8 cellular contexts compared by ENCODE assay signal in genomic region chrX:79366888-79367749, GRCh38. TPM values are rescaled to one million over a fixed set of nuclear protein-coding genes. Genes with fewer than 3 reads are reported as not detected.
DNase-seq lines count a peak whose midpoint lies in the region; ATAC-seq and TF ChIP-seq lines count a peak whose summit lies in the region.

ITM2A (minus strand) TSS chrX:79367334; CDS start chrX:79367215, 119 bp downstream.

- H3K9me3 ChIP-seq in breast epithelium (no peaks in the 10 kb centered on the region), esophagus muscularis mucosa (no peaks in the 10 kb centered on the region), parathyroid adenoma (ENCODE audit: control insufficient read depth, low read length) (no peaks in the 10 kb centered on the region), thymus (ENCODE audit: control insufficient read depth) (no peaks in the 10 kb centered on the region)

- no peaks in the 10 kb centered on the region for H3K4me1 ChIP-seq in breast epithelium
- peaks cover 0 to 10% (median 0%) of the 10 kb centered on the region in 4 donors for H3K4me1 ChIP-seq in esophagus muscularis mucosa
- no peaks in the 10 kb centered on the region for H3K4me1 ChIP-seq in parathyroid adenoma
- no peaks in the 10 kb centered on the region for H3K4me1 ChIP-seq in thymus (ENCODE audit: control insufficient read depth, insufficient read depth, low read length)

- H3K36me3 ChIP-seq in breast epithelium: no peaks in the 10 kb centered on the region
- H3K36me3 ChIP-seq in esophagus muscularis mucosa: no peaks in the 10 kb centered on the region
- H3K36me3 ChIP-seq in parathyroid adenoma (ENCODE audit: control insufficient read depth, insufficient read depth, low read length): no peaks in the 10 kb centered on the region
- no peaks in the 10 kb centered on the region for H3K36me3 ChIP-seq in thymus (ENCODE audit: control insufficient read depth, insufficient read depth)

- CTCF ChIA-PET in MCF 10A (lab: Yijun Ruan, JAX): interaction anchor here (0.7 kb wide), 1 partner anchor 45 kb away, joined by 3 read pairs; no protein-coding TSS in a partner anchor

- H3K4me3 ChIP-seq in breast epithelium (peak within 1 kb of the TSS; percentile 48 to 60 (median 58)), esophagus muscularis mucosa (peak within 1 kb of the TSS; percentile 51 to 55 (median 54)), parathyroid adenoma (ENCODE audit: low read depth, low read length) (peak within 1 kb of the TSS; percentile 37), thymus (ENCODE audit: low read length) (peak within 1 kb of the TSS; percentile 76)

- DNase-seq in breast epithelium (ENCODE audit: low spot score in 2 of 2) (peak; percentile 27 to 49), MCF 10A (ENCODE audit: unreplicated experiment) (no peak), esophagus muscularis mucosa (ENCODE audit: extremely low spot score) (no peak), NOMO-1 (lab: John Stamatoyannopoulos, UW; ENCODE audit: unreplicated experiment in 2 of 2) (no peak)
- DNase-seq in activated CD8-positive, alpha-beta memory T cell treated with anti-CD3 and anti-CD28 coated beads, Interleukin-2, amount 50 U/mL, for 4 hours: peak; percentile 69

- H3K27ac ChIP-seq in breast epithelium (peak within 1 kb of the TSS; percentile 62 to 87), esophagus muscularis mucosa (replicated peaks in 1 of 4) (peak within 1 kb of the TSS; percentile 54 to 68 (median 59)), parathyroid adenoma (peak within 1 kb of the TSS; percentile 66), thymus (ENCODE audit: low read depth) (peak within 1 kb of the TSS; percentile 94)

- H3K4me2 ChIP-seq in parathyroid adenoma (ENCODE audit: low read length): peak within 1 kb of the TSS; percentile 57

- H3K27me3 Mint-ChIP-seq in MCF 10A (ENCODE audit: insufficient read depth, unreplicated experiment): no peaks in the 10 kb centered on the region

- H3K9ac ChIP-seq in parathyroid adenoma: no peak within 1 kb of the TSS

- no peaks in the 10 kb centered on the region for H3K4me1 Mint-ChIP-seq in MCF 10A (ENCODE audit: insufficient read depth, unreplicated experiment)

- peak within 1 kb of the TSS; percentile 89 for H2AFZ ChIP-seq in parathyroid adenoma

- H3K4me3 Mint-ChIP-seq in MCF 10A (ENCODE audit: unreplicated experiment): no peak within 1 kb of the TSS

- POLR2A ChIA-PET in MCF 10A (lab: Yijun Ruan, JAX): no interaction called here

- TF ChIP-seq CTCF in breast epithelium (IDR thresholded peaks at IDR 0.05) (no peak), MCF 10A (IDR thresholded peaks at IDR 0.05; ENCODE audit: unreplicated experiment) (no peak), esophagus muscularis mucosa (IDR thresholded peaks at IDR 0.05) (no peak), parathyroid adenoma (IDR thresholded peaks at IDR 0.05) (no peak)

- peak; percentile 51 for ATAC-seq in HG03575 (IDR thresholded peaks at IDR 0.05; ENCODE audit: extremely low read depth, insufficient number of reproducible peaks, low FRiP score, unreplicated experiment)

- no peaks in the 10 kb centered on the region for H3K9me3 Mint-ChIP-seq in MCF 10A (ENCODE audit: unreplicated experiment)

- H3K27me3 ChIP-seq in breast epithelium (peaks cover 0 to 21% of the 10 kb centered on the region in 2 donors), esophagus muscularis mucosa (no peaks in the 10 kb centered on the region), parathyroid adenoma (ENCODE audit: control insufficient read depth, insufficient read depth, low read length) (no peaks in the 10 kb centered on the region), thymus (ENCODE audit: control insufficient read depth, insufficient read depth) (no peaks in the 10 kb centered on the region)

- WGBS in esophagus muscularis mucosa: 25% methylated on average over 32 of the region's 38 CpGs
- under 1% methylated on average over 38 of the region's 38 CpGs for WGBS in thymus

- TF ChIP-seq POLR2A in breast epithelium (IDR thresholded peaks at IDR 0.05) (no peak), esophagus muscularis mucosa (IDR thresholded peaks at IDR 0.05; ENCODE audit: low read depth) (no peak)

- no peaks in the 10 kb centered on the region for H3K79me2 ChIP-seq in parathyroid adenoma

- no peaks in the 10 kb centered on the region for H3K36me3 Mint-ChIP-seq in MCF 10A (ENCODE audit: insufficient read depth, unreplicated experiment)

- H3K27ac Mint-ChIP-seq in MCF 10A (ENCODE audit: low read depth, unreplicated experiment): no peak within 1 kb of the TSS

- intact Hi-C loops in breast epithelium (cut with DNase I; ENCODE audit: low total_unique reads): no loop called here
- intact Hi-C loops in MCF 10A (cut with micrococcal nuclease): no loop called here
- intact Hi-C loops in esophagus muscularis mucosa (cut with DNase I): no loop called here

- BruUV-seq in MCF 10A (replicated peaks; lab: Mats Ljungman, UMichigan): no TSS peak

- TF ChIP-seq EP300 in esophagus muscularis mucosa (IDR thresholded peaks at IDR 0.05): no peak

RNA-seq across cellular contexts. Expression of gene ITM2A, which starts in this region (rescaled TPM):
- total RNA-seq in breast epithelium (100 to 1,000 TPM in 1 of 3 donors, 10 to 100 TPM in 2; 63.6 to 149 (median 81.2) TPM), MCF 10A (2022) (not detected in 2 replicates), esophagus muscularis mucosa (10 to 100 TPM; 19.1 to 62.8 (median 37.8) TPM)
- polyA plus RNA-seq in thymus: 202 TPM

Comparison
In these comparisons a context has a peak if more than half of its experiments do, and no peak if none do; other contexts are left out.
1. RNA of gene ITM2A (total RNA-seq): 63.6 to 149 TPM in breast epithelium and 19.1 to 62.8 TPM in esophagus muscularis mucosa; not detected in MCF 10A; every median in the first group is over 10 times any median in the second.
2. DNase-seq: peak in breast epithelium (2 of 2) and activated CD8-positive, alpha-beta memory T cell treated with anti-CD3 and anti-CD28 coated beads, Interleukin-2, amount 50 U/mL, for 4 hours (single experiment); none in MCF 10A (single experiment), esophagus muscularis mucosa (single experiment) and NOMO-1 (0 of 2).
3. Peak in every context shown above with its lines, with median percentiles within 50 percentile points of each other: H3K27ac ChIP-seq and H3K4me3 ChIP-seq.